Comparison of ENCODE assay signal across 38 cellular contexts in genomic region chr12:17132336-17132735, GRCh38.
"Had no signal": no experiment of that assay in that cellular context is flagged by ENCODE, and none has a peak within 500 bp of the region (broad histone marks: within the 10 kb centered on the region; RNA-seq: fewer than 3 reads in every experiment).

No MANE protein-coding gene starts in this region.

- H3K27ac ChIP-seq: adrenal gland, ascending aorta, body of pancreas, brain microvascular endothelial cell, breast epithelium, cardiac muscle cell had no signal

- H3K4me3 Mint-ChIP-seq: activated naive CD4-positive, alpha-beta T cell treated with anti-CD3 and anti-CD28 coated beads for 36 hours; activated naive CD4-positive, alpha-beta T cell treated with anti-CD3 and anti-CD28 coated beads, Interleukin-2, amount 10 ng/mL, durations not matched to agents 7 days and 5 days; activated naive CD4-positive, alpha-beta T cell treated with anti-CD3 and anti-CD28 coated beads, Interleukin-2, amount 50 U/mL, for 24 hours; activated naive CD8-positive, alpha-beta T cell; activated naive CD8-positive, alpha-beta T cell treated with anti-CD3 and anti-CD28 coated beads for 36 hours; activated naive CD8-positive, alpha-beta T cell treated with anti-CD3 and anti-CD28 coated beads, Interleukin-2, amount 10 ng/mL, durations not matched to agents 7 days and 5 days; activated naive CD8-positive, alpha-beta T cell treated with anti-CD3 and anti-CD28 coated beads, Interleukin-2, amount 50 U/mL, for 24 hours; activated T-cell treated with anti-CD3 and anti-CD28 coated beads, Interleukin-2, amount 50 U/mL, for 24 hours; activated T-cell treated with anti-CD3 and anti-CD28 coated beads, Interleukin-2, amount 50 U/mL, for 4 hours; activated T-cell treated with anti-CD3 and anti-CD28 coated beads, Interleukin-2, amount 50 U/mL, for 72 hours; activated T-helper 1 cell treated with anti-CD3 and anti-CD28 coated beads, Interleukin-12 subunit alpha, Interleukin-12 subunit beta, Interleukin-2, Interleukin-4 antibody, amounts not matched to agents 30 ng/mL and 10 ng/mL and 1 ng/mL, durations not matched to agents 14 hours and 24 hours and 36 hours; activated T-helper 17 cell treated with anti-CD3 and anti-CD28 coated beads, Interleukin-2, amount 50 U/mL, for 72 hours; brain; central memory CD8-positive, alpha-beta T cell had no signal

- H3K36me3 Mint-ChIP-seq: activated naive CD4-positive, alpha-beta T cell treated with anti-CD3 and anti-CD28 coated beads, Interleukin-2, amount 10 ng/mL, durations not matched to agents 7 days and 5 days; activated naive CD4-positive, alpha-beta T cell treated with anti-CD3 and anti-CD28 coated beads, Interleukin-2, amount 50 U/mL, for 24 hours; activated naive CD4-positive, alpha-beta T cell treated with anti-CD3 and anti-CD28 coated beads, Interleukin-2, amount 50 U/mL, for 72 hours; activated naive CD8-positive, alpha-beta T cell; activated naive CD8-positive, alpha-beta T cell treated with anti-CD3 and anti-CD28 coated beads for 36 hours; activated naive CD8-positive, alpha-beta T cell treated with anti-CD3 and anti-CD28 coated beads, Interleukin-2, amount 10 ng/mL, durations not matched to agents 7 days and 5 days; brain had no signal

- H3K36me3 ChIP-seq: adrenal gland, ascending aorta, brain microvascular endothelial cell, breast epithelium, cardiac muscle cell had no signal

- H3K4me3 ChIP-seq: adrenal gland, ascending aorta, body of pancreas, breast epithelium, cardiac muscle cell had no signal

- H3K27me3 Mint-ChIP-seq: activated naive CD4-positive, alpha-beta T cell treated with anti-CD3 and anti-CD28 coated beads, Interleukin-2, amount 10 ng/mL, durations not matched to agents 7 days and 5 days; activated naive CD4-positive, alpha-beta T cell treated with anti-CD3 and anti-CD28 coated beads, Interleukin-2, amount 50 U/mL, for 24 hours; activated naive CD8-positive, alpha-beta T cell; activated naive CD8-positive, alpha-beta T cell treated with anti-CD3 and anti-CD28 coated beads for 36 hours; activated naive CD8-positive, alpha-beta T cell treated with anti-CD3 and anti-CD28 coated beads, Interleukin-2, amount 10 ng/mL, durations not matched to agents 7 days and 5 days; activated naive CD8-positive, alpha-beta T cell treated with anti-CD3 and anti-CD28 coated beads, Interleukin-2, amount 50 U/mL, for 24 hours; activated T-cell treated with anti-CD3 and anti-CD28 coated beads, Interleukin-2, amount 50 U/mL, for 24 hours; activated T-helper 17 cell treated with anti-CD3 and anti-CD28 coated beads, Interleukin-2, amount 50 U/mL, for 72 hours; brain; central memory CD8-positive, alpha-beta T cell had no signal

- H3K9me3 ChIP-seq: adrenal gland, ascending aorta, body of pancreas, breast epithelium had no signal

- H3K4me1 ChIP-seq: adrenal gland, ascending aorta, body of pancreas, breast epithelium had no signal

- H3K27me3 ChIP-seq: adrenal gland, ascending aorta, body of pancreas, brain microvascular endothelial cell, breast epithelium, cardiac muscle cell had no signal

- H3K4me1 Mint-ChIP-seq: activated naive CD4-positive, alpha-beta T cell treated with anti-CD3 and anti-CD28 coated beads, Interleukin-2, amount 10 ng/mL, durations not matched to agents 7 days and 5 days; activated naive CD4-positive, alpha-beta T cell treated with anti-CD3 and anti-CD28 coated beads, Interleukin-2, amount 50 U/mL, for 24 hours; activated naive CD8-positive, alpha-beta T cell treated with anti-CD3 and anti-CD28 coated beads for 36 hours; activated naive CD8-positive, alpha-beta T cell treated with anti-CD3 and anti-CD28 coated beads, Interleukin-2, amount 10 ng/mL, durations not matched to agents 7 days and 5 days; activated naive CD8-positive, alpha-beta T cell treated with anti-CD3 and anti-CD28 coated beads, Interleukin-2, amount 50 U/mL, for 24 hours; activated T-helper 17 cell treated with anti-CD3 and anti-CD28 coated beads, Interleukin-2, amount 50 U/mL, for 72 hours; central memory CD8-positive, alpha-beta T cell had no signal

- H3K9me3 Mint-ChIP-seq: activated naive CD4-positive, alpha-beta T cell treated with anti-CD3 and anti-CD28 coated beads, Interleukin-2, amount 10 ng/mL, durations not matched to agents 7 days and 5 days; activated naive CD4-positive, alpha-beta T cell treated with anti-CD3 and anti-CD28 coated beads, Interleukin-2, amount 50 U/mL, for 24 hours; activated T-cell treated with anti-CD3 and anti-CD28 coated beads, Interleukin-2, amount 50 U/mL, for 24 hours; activated T-helper 1 cell treated with anti-CD3 and anti-CD28 coated beads, Interleukin-12 subunit alpha, Interleukin-12 subunit beta, Interleukin-2, Interleukin-4 antibody, amounts not matched to agents 30 ng/mL and 10 ng/mL and 1 ng/mL, durations not matched to agents 14 hours and 24 hours and 36 hours; brain had no signal

- ATAC-seq: activated naive CD4-positive, alpha-beta T cell treated with anti-CD3 and anti-CD28 coated beads, Interleukin-2, amount 50 U/mL, for 72 hours; activated naive CD8-positive, alpha-beta T cell treated with anti-CD3 and anti-CD28 coated beads, Interleukin-2, amount 50 U/mL, for 24 hours; activated T-cell treated with anti-CD3 and anti-CD28 coated beads, Interleukin-2, amount 50 U/mL, for 4 hours; activated T-cell treated with anti-CD3 and anti-CD28 coated beads, Interleukin-2, amount 50 U/mL, for 72 hours; activated T-helper 17 cell treated with anti-CD3 and anti-CD28 coated beads, Interleukin-2, amount 50 U/mL, for 72 hours; body of pancreas had no signal

- H3K27ac Mint-ChIP-seq: activated naive CD4-positive, alpha-beta T cell treated with anti-CD3 and anti-CD28 coated beads for 36 hours; activated naive CD4-positive, alpha-beta T cell treated with anti-CD3 and anti-CD28 coated beads, Interleukin-2, amount 10 ng/mL, durations not matched to agents 7 days and 5 days; activated naive CD4-positive, alpha-beta T cell treated with anti-CD3 and anti-CD28 coated beads, Interleukin-2, amount 50 U/mL, for 24 hours; activated naive CD4-positive, alpha-beta T cell treated with anti-CD3 and anti-CD28 coated beads, Interleukin-2, amount 50 U/mL, for 72 hours; activated naive CD8-positive, alpha-beta T cell; activated naive CD8-positive, alpha-beta T cell treated with anti-CD3 and anti-CD28 coated beads for 36 hours; activated naive CD8-positive, alpha-beta T cell treated with anti-CD3 and anti-CD28 coated beads, Interleukin-2, amount 10 ng/mL, durations not matched to agents 7 days and 5 days; activated naive CD8-positive, alpha-beta T cell treated with anti-CD3 and anti-CD28 coated beads, Interleukin-2, amount 50 U/mL, for 24 hours; activated T-cell treated with anti-CD3 and anti-CD28 coated beads, Interleukin-2, amount 50 U/mL, for 24 hours; activated T-cell treated with anti-CD3 and anti-CD28 coated beads, Interleukin-2, amount 50 U/mL, for 72 hours; activated T-helper 1 cell treated with anti-CD3 and anti-CD28 coated beads, Interleukin-12 subunit alpha, Interleukin-12 subunit beta, Interleukin-2, Interleukin-4 antibody, amounts not matched to agents 30 ng/mL and 10 ng/mL and 1 ng/mL, durations not matched to agents 14 hours and 24 hours and 36 hours; activated T-helper 17 cell treated with anti-CD3 and anti-CD28 coated beads, Interleukin-2, amount 50 U/mL, for 72 hours; activated T-helper 2 cell treated with anti-CD3 and anti-CD28 coated beads, Interferon-gamma antibody, Interleukin-2, Interleukin-4, amounts not matched to agents 10 μg/mL and 5 μg/mL and 100 μg/mL, durations not matched to agents 14 hours and 24 hours and 36 hours; brain had no signal

- DNase-seq: activated effector memory CD4-positive, alpha-beta T cell treated with anti-CD3 and anti-CD28 coated beads, Interleukin-2, amount 50 U/mL, for 16 hours; activated effector memory CD4-positive, alpha-beta T cell treated with Interleukin-2 at 50 U/mL for 16 hours; activated gamma-delta T cell; activated gamma-delta T cell treated with Interleukin-2 at 50 U/mL for 16 hours; activated naive CD4-positive, alpha-beta T cell; activated naive CD4-positive, alpha-beta T cell treated with anti-CD3 and anti-CD28 coated beads for 36 hours; activated naive CD4-positive, alpha-beta T cell treated with anti-CD3 and anti-CD28 coated beads, Interleukin-2, amount 10 ng/mL, durations not matched to agents 7 days and 5 days; activated naive CD4-positive, alpha-beta T cell treated with anti-CD3 and anti-CD28 coated beads, Interleukin-2, amount 50 U/mL, for 16 hours; activated naive CD4-positive, alpha-beta T cell treated with Interleukin-2 at 50 U/mL for 16 hours; activated naive CD8-positive, alpha-beta T cell treated with anti-CD3 and anti-CD28 coated beads for 36 hours; activated naive CD8-positive, alpha-beta T cell treated with anti-CD3 and anti-CD28 coated beads, Interleukin-2, amount 10 ng/mL, durations not matched to agents 7 days and 5 days; activated naive CD8-positive, alpha-beta T cell treated with anti-CD3 and anti-CD28 coated beads, Interleukin-2, amount 50 U/mL, for 24 hours; activated T-cell treated with anti-CD3 and anti-CD28 coated beads, Interleukin-2, amount 50 U/mL, for 1 hour; activated T-cell treated with anti-CD3 and anti-CD28 coated beads, Interleukin-2, amount 50 U/mL, for 24 hours; activated T-cell treated with anti-CD3 and anti-CD28 coated beads, Interleukin-2, amount 50 U/mL, for 4 hours; activated T-cell treated with anti-CD3 and anti-CD28 coated beads, Interleukin-2, amount 50 U/mL, for 48 hours; activated T-cell treated with anti-CD3 and anti-CD28 coated beads, Interleukin-2, amount 50 U/mL, for 72 hours; adrenal gland; amniotic stem cell; amygdala; anterior cingulate cortex; aorta; body of pancreas; brain microvascular endothelial cell; caudate nucleus; central memory CD4-positive, alpha-beta T cell; cerebellar nuclear complex had no signal
